In genomic region chr6:31203345-31203979, GRCh38 we compare ENCODE assay signal across 8 cellular contexts. TPM values are rescaled to one million over a fixed set of nuclear protein-coding genes. Genes with fewer than 3 reads are reported as not detected.
A peak's percentile ranks its signal among the peaks of the same experiment; 100 is the strongest.
DNase-seq lines count a peak whose midpoint lies in the region; ATAC-seq, FAIRE-seq and TF ChIP-seq lines count a peak whose summit lies in the region.

No MANE protein-coding gene starts in this region.

- no peaks in the 10 kb centered on the region for H3K9me3 ChIP-seq in A549
- peaks cover 0 to 3% of the 10 kb centered on the region in 2 donors for H3K9me3 ChIP-seq in esophagus (ENCODE audit: control insufficient read depth in 2 of 2, insufficient read depth in 1 of 2, low read depth in 1 of 2, low read length in 1 of 2)
- H3K9me3 ChIP-seq in prostate gland = no peaks in the 10 kb centered on the region

- H3K4me2 ChIP-seq in A549 = peak overlapping the region; percentile 96

- FAIRE-seq in A549 (lab: Jason Lieb, UNC) = no peak

- TF ChIP-seq POLR2A in A549 (IDR thresholded peaks at IDR 0.05; ENCODE audit: low read length) (no peak), GM18951 (IDR thresholded peaks at IDR 0.05; ENCODE audit: extremely low read depth, insufficient read depth, insufficient read length) (peak; percentile 33), prostate gland (IDR thresholded peaks at IDR 0.05) (peak; percentile 11)

- TF ChIP-seq CTCF in A549 (IDR thresholded peaks at IDR 0.05) (no peak), prostate gland (IDR thresholded peaks at IDR 0.05) (no peak)

- peak; percentile 17 to 51 for DNase-seq in A549 (ENCODE audit: low read depth in 1 of 2, low spot score in 1 of 2)
- DNase-seq in NCI-H510A treated with DMSO at 0.1 percent for 48 hours (lab: John Stamatoyannopoulos, UW) = peak; percentile 94
- peak; percentile 78 for DNase-seq in activated CD8-positive, alpha-beta memory T cell treated with anti-CD3 and anti-CD28 coated beads for 24 hours
- peak; percentile 57 for DNase-seq in prostate gland (ENCODE audit: low spot score)
- DNase-seq in G401 (ENCODE audit: low spot score) = no peak

- H3K4me3 ChIP-seq in A549 = peak overlapping the region; percentile 45
- H3K4me3 ChIP-seq in esophagus (ENCODE audit: low read depth in 1 of 2, low read length in 2 of 2) = peak overlapping the region in 1 of 2 donors; percentile 29
- H3K4me3 ChIP-seq in prostate gland = peak overlapping the region; percentile 30 to 46

- H3K27ac ChIP-seq in A549 = peak overlapping the region; percentile 87 to 88
- peak overlapping the region; percentile 44 to 82 for H3K27ac ChIP-seq in esophagus (ENCODE audit: low read depth in 2 of 2, low read length in 1 of 2)
- H3K27ac ChIP-seq in prostate gland = peak overlapping the region; percentile 84 to 88

- no peak for TF ChIP-seq EP300 in A549 (IDR thresholded peaks at IDR 0.05)

- peaks cover 14% of the 10 kb centered on the region for H3K4me1 ChIP-seq in A549
- peaks cover 4% of the 10 kb centered on the region in 2 donors for H3K4me1 ChIP-seq in esophagus (ENCODE audit: control insufficient read depth in 2 of 2, insufficient read depth in 2 of 2, low read length in 1 of 2)
- H3K4me1 ChIP-seq in prostate gland (replicated peaks) = peaks cover 6% of the 10 kb centered on the region

- TF ChIP-seq RAD21 in A549 (conservative IDR thresholded peaks at IDR 0.05 in 1 of 2, IDR thresholded peaks at IDR 0.05 in 1 of 2) = no peak

- ATAC-seq in A549 (peak; percentile 68 to 71), HG03139 (IDR thresholded peaks at IDR 0.05; ENCODE audit: unreplicated experiment) (peak; percentile 50)

- intact Hi-C loops in prostate gland (cut with DNase I) = no loop called here

- CTCF ChIA-PET in A549 (lab: Yijun Ruan, JAX) = no interaction called here

- no peaks in the 10 kb centered on the region for H3K27me3 ChIP-seq in esophagus (ENCODE audit: control insufficient read depth in 1 of 2, insufficient read depth in 2 of 2, low read length in 2 of 2)
- H3K27me3 ChIP-seq in prostate gland (replicated peaks; ENCODE audit: insufficient read depth) = no peaks in the 10 kb centered on the region

- WGBS in A549 (ENCODE audit: missing lambda C conversion rate) = 13% methylated on average over 5 of the region's 5 CpGs
- 12 to 19% methylated on average over 5 of the region's 5 CpGs for WGBS in esophagus, 2 donors
- 17% methylated on average over 5 of the region's 5 CpGs for WGBS in prostate gland

- H3K36me3 ChIP-seq in esophagus (ENCODE audit: control insufficient read depth in 2 of 2, insufficient read depth in 2 of 2, low read length in 1 of 2) (no peaks in the 10 kb centered on the region), prostate gland (no peaks in the 10 kb centered on the region)

- POLR2A ChIA-PET in A549 (lab: Yijun Ruan, JAX) = no interaction called here

- in situ Hi-C loops in GM18951 (cut with MboI; ENCODE audit: low sequenced_read_pairs, unreplicated experiment) = no loop called here
- in situ Hi-C loops in G401 (cut with HindIII; ENCODE audit: low sequenced_read_pairs) = no loop called here

TF ChIP-seq in A549, 52 proteins besides CTCF, POLR2A, EP300 and RAD21 (continues in another document):
- TF ChIP-seq RFX5 (IDR thresholded peaks at IDR 0.05) = peak; percentile 59; the same call in 1 of the 2 replicates
- TF ChIP-seq HES2 (IDR thresholded peaks at IDR 0.05) = no peak
- TF ChIP-seq RNF2 (IDR thresholded peaks at IDR 0.05; ENCODE audit: borderline replicate concordance, low read depth) = no peak
- no peak for TF ChIP-seq NFE2L2 (conservative IDR thresholded peaks at IDR 0.05; ENCODE audit: low read length)
- TF ChIP-seq HEYL (CRISPR knock-in tag; IDR thresholded peaks at IDR 0.05) = no peak
- TF ChIP-seq ATOH8 (CRISPR knock-in tag; IDR thresholded peaks at IDR 0.05; ENCODE audit: low read depth) = no peak
- no peak for TF ChIP-seq CBX2 (IDR thresholded peaks at IDR 0.05; ENCODE audit: borderline replicate concordance, low read depth)
- no peak for TF ChIP-seq PBX3 (IDR thresholded peaks at IDR 0.05)
- no peak for TF ChIP-seq SMC3 (IDR thresholded peaks at IDR 0.05)
- TF ChIP-seq BHLHE40 (IDR thresholded peaks at IDR 0.05; ENCODE audit: low read depth, low read length) = 0 out of 2 replicates have a peak, but pooled peaks have one; percentile 31
- no peak for TF ChIP-seq MAZ (IDR thresholded peaks at IDR 0.05; ENCODE audit: borderline replicate concordance, low read depth, low read length)
- no peak for TF ChIP-seq NR3C1 (IDR thresholded peaks at IDR 0.05)
- no peak for TF ChIP-seq PHF8 (IDR thresholded peaks at IDR 0.05; ENCODE audit: borderline replicate concordance, low read depth)
- no peak for TF ChIP-seq EHF (CRISPR knock-in tag; IDR thresholded peaks at IDR 0.05)
- TF ChIP-seq RARB (CRISPR knock-in tag; IDR thresholded peaks at IDR 0.05) = no peak
- TF ChIP-seq CEBPB (IDR thresholded peaks at IDR 0.05) = no peak
- no peak for TF ChIP-seq REST (IDR thresholded peaks at IDR 0.05)

RNA-seq across cellular contexts. Expression of gene POU5F1, which starts 33.0 kb away (rescaled TPM):
- polyA plus RNA-seq in A549 (2011; rRNA removed) (2.7 and 3.9 TPM in 2 replicates), A549 (2017; fragmentation: RNase III; extraction: RNeasy Plus Mini Kit Qiagen cat#74134 plus additional on column Dnase treatment) (2.7 to 3.5 TPM (median 2.8 TPM) in 3 replicates), esophagus (under 1 TPM; 0.55 to 0.59 TPM)
- polyA plus RNA-seq in A549 (2012; cell fraction: cytosol; rRNA removed) = 2.4 and 3.0 TPM in 2 replicates
- polyA plus RNA-seq in A549 (2012; cell fraction: nucleus; rRNA removed) = 20.8 and 22.8 TPM in 2 replicates
- 0.39 and 1.3 TPM in 2 replicates for polyA minus RNA-seq in A549 (2011; rRNA and poly(A)+ RNA removed)
- 10 to 100 TPM in 1 of 2 donors, 1 to 10 TPM in 1; 3.4 to 21.5 TPM for total RNA-seq in prostate gland
- total RNA-seq in G401 (2014; rRNA removed; shearing (Covaris generic)) = 0.18 TPM in 1 of 2 replicates, not detected in the other

RNA-seq across cellular contexts. Expression of gene TCF19, which starts 45.1 kb away (rescaled TPM):
- polyA plus RNA-seq in A549 (2011; rRNA removed) (6.4 and 7.4 TPM in 2 replicates), A549 (2017; fragmentation: RNase III; extraction: RNeasy Plus Mini Kit Qiagen cat#74134 plus additional on column Dnase treatment) (10.1 to 11.2 TPM (median 10.8 TPM) in 3 replicates), esophagus (10 to 100 TPM; 10.3 to 11.0 TPM)
- polyA plus RNA-seq in A549 (2012; cell fraction: cytosol; rRNA removed) = 11.7 and 13.1 TPM in 2 replicates
- 14.1 and 15.0 TPM in 2 replicates for polyA plus RNA-seq in A549 (2012; cell fraction: nucleus; rRNA removed)
- 4.9 and 5.7 TPM in 2 replicates for polyA minus RNA-seq in A549 (2011; rRNA and poly(A)+ RNA removed)
- total RNA-seq in prostate gland = 10 to 100 TPM in 1 of 2 donors, 1 to 10 TPM in 1; 7.6 to 10.0 TPM
- total RNA-seq in G401 (2014; rRNA removed; shearing (Covaris generic)) = 16.1 and 19.4 TPM in 2 replicates

RNA-seq across cellular contexts. Expression of gene CCHCR1, which starts 45.9 kb away (rescaled TPM):
- polyA plus RNA-seq in A549 (2011; rRNA removed) (7.4 and 8.6 TPM in 2 replicates), A549 (2017; fragmentation: RNase III; extraction: RNeasy Plus Mini Kit Qiagen cat#74134 plus additional on column Dnase treatment) (15.2 to 15.3 TPM (median 15.3 TPM) in 3 replicates), esophagus (10 to 100 TPM; 10.5 to 15.4 TPM)
- polyA plus RNA-seq in A549 (2012; cell fraction: cytosol; rRNA removed) = 12.1 and 13.5 TPM in 2 replicates
- 27.5 and 31.1 TPM in 2 replicates for polyA plus RNA-seq in A549 (2012; cell fraction: nucleus; rRNA removed)
- polyA minus RNA-seq in A549 (2011; rRNA and poly(A)+ RNA removed) = 7.3 and 8.6 TPM in 2 replicates
- 10 to 100 TPM; 20.3 to 37.4 TPM for total RNA-seq in prostate gland
- 33.6 and 37.5 TPM in 2 replicates for total RNA-seq in G401 (2014; rRNA removed; shearing (Covaris generic))
